In genomic region chr5:132830436-132831094, GRCh38 we compare ENCODE assay signal across 1 cellular context.
A peak's percentile ranks its signal among the peaks of the same experiment; 100 is the strongest.
TF ChIP-seq lines count a peak whose summit lies in the region.

SHROOM1 (minus strand) TSS chr5:132830647; CDS start chr5:132826140, 4,507 bp downstream.

TF ChIP-seq in HEK293, 187 proteins besides CTCF, POLR2A, EP300 and RAD21 (continued from another document and continues in another):
- TF ChIP-seq TSHZ1 (tag by site-specific recombination; IDR thresholded peaks at IDR 0.05; ENCODE audit: borderline replicate concordance) (no peak), GLI2 (tag by site-specific recombination; IDR thresholded peaks at IDR 0.05; ENCODE audit: borderline replicate concordance, low read depth) (no peak), ZNF704 (tag by site-specific recombination; IDR thresholded peaks at IDR 0.05) (no peak), BCL11A (tag by site-specific recombination; IDR thresholded peaks at IDR 0.05; ENCODE audit: low read depth) (no peak), ZNF664 (tag by site-specific recombination; IDR thresholded peaks at IDR 0.05) (no peak), ZNF830 (tag by site-specific recombination; IDR thresholded peaks at IDR 0.05; ENCODE audit: low read depth) (no peak), ZNF776 (tag by site-specific recombination; IDR thresholded peaks at IDR 0.05; ENCODE audit: borderline replicate concordance) (no peak), GFI1B (tag by site-specific recombination; IDR thresholded peaks at IDR 0.05) (no peak), SCRT2 (tag by site-specific recombination; IDR thresholded peaks at IDR 0.05) (no peak), ZNF670 (tag by site-specific recombination; IDR thresholded peaks at IDR 0.05; ENCODE audit: low read depth) (no peak), MYNN (tag by site-specific recombination; IDR thresholded peaks at IDR 0.05; ENCODE audit: borderline replicate concordance) (no peak), ZBTB8A (tag by site-specific recombination; IDR thresholded peaks at IDR 0.05) (no peak), ZBTB7A (tag by site-specific recombination; IDR thresholded peaks at IDR 0.05; ENCODE audit: low read depth) (no peak), ZNF146 (tag by site-specific recombination; IDR thresholded peaks at IDR 0.05) (no peak), ZNF792 (tag by site-specific recombination; IDR thresholded peaks at IDR 0.05) (no peak), SP2 (tag by site-specific recombination; IDR thresholded peaks at IDR 0.05) (peak; percentile 81), ZNF280C (tag by site-specific recombination; IDR thresholded peaks at IDR 0.05) (no peak), WT1 (tag by site-specific recombination; IDR thresholded peaks at IDR 0.05) (no peak), ZNF555 (tag by site-specific recombination; conservative IDR thresholded peaks at IDR 0.05) (no peak), ZFP41 (tag by site-specific recombination; IDR thresholded peaks at IDR 0.05; ENCODE audit: borderline replicate concordance) (no peak), REPIN1 (tag by site-specific recombination; IDR thresholded peaks at IDR 0.05; ENCODE audit: low read depth) (no peak), ZNF623 (tag by site-specific recombination; IDR thresholded peaks at IDR 0.05) (no peak), KLF10 (tag by site-specific recombination; IDR thresholded peaks at IDR 0.05) (0 out of 2 replicates have a peak, but pooled peaks have one; percentile 38), ZNF645 (tag by site-specific recombination; IDR thresholded peaks at IDR 0.05) (no peak), ZNF768 (tag by site-specific recombination; IDR thresholded peaks at IDR 0.05) (no peak), ZNF624 (tag by site-specific recombination; IDR thresholded peaks at IDR 0.05) (no peak), ZNF629 (tag by site-specific recombination; IDR thresholded peaks at IDR 0.05) (peak; percentile 21; the same call in 1 of the 2 replicates), ZBTB6 (tag by site-specific recombination; IDR thresholded peaks at IDR 0.05) (no peak), ZNF350 (tag by site-specific recombination; IDR thresholded peaks at IDR 0.05) (no peak), PRDM4 (tag by site-specific recombination; IDR thresholded peaks at IDR 0.05) (no peak), ZNF548 (tag by site-specific recombination; IDR thresholded peaks at IDR 0.05) (no peak), PRDM2 (tag by site-specific recombination; IDR thresholded peaks at IDR 0.05; ENCODE audit: borderline replicate concordance) (no peak), OSR2 (tag by site-specific recombination; IDR thresholded peaks at IDR 0.05) (no peak), ZNF692 (tag by site-specific recombination; IDR thresholded peaks at IDR 0.05) (peak; percentile 22; the same call in 1 of the 2 replicates), ZNF610 (tag by site-specific recombination; IDR thresholded peaks at IDR 0.05; ENCODE audit: borderline replicate concordance) (no peak), ZNF449 (tag by site-specific recombination; IDR thresholded peaks at IDR 0.05) (no peak), KLF7 (tag by site-specific recombination; IDR thresholded peaks at IDR 0.05; ENCODE audit: borderline replicate concordance) (no peak), ZNF366 (tag by site-specific recombination; conservative IDR thresholded peaks at IDR 0.05) (no peak), ZNF335 (tag by site-specific recombination; conservative IDR thresholded peaks at IDR 0.05) (peak; percentile 98), GLIS1 (tag by site-specific recombination; IDR thresholded peaks at IDR 0.05) (peak; percentile 82), YY2 (tag by site-specific recombination; IDR thresholded peaks at IDR 0.05) (no peak), ZNF138 (tag by site-specific recombination; IDR thresholded peaks at IDR 0.05; ENCODE audit: borderline replicate concordance) (no peak)
